Comparison of ENCODE assay signal across 1 cellular context in the genomic region with DNA sequence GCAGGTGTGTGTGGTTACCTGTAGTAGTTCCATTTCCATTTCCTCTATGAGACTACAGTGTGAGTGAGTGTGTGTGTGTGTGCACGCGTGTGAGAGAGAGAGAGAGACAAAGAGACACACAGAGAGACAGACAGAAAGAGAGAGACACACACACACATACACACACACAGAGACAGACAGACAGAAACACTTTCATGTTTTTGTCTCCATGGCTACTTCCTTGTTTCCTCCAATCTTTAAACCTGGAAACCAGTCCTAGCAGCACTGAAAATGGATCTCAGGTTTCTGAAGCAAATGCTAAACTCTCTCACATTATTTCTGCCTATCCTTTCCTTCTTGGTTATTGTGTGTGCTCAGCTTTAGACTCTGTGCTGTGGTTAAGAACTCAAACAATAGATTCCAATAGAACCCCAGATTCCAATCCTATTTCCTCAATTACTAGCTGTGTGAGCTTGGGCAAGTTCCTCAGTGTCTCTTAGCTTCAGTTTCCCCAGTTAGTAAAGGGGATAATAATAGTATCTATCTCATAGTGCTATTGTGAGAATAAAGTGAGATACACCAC.
TF ChIP-seq lines count a peak whose summit lies in the region.

No MANE protein-coding gene starts in this region.

TF ChIP-seq in HepG2, 621 proteins besides CTCF, POLR2A, EP300 and RAD21:
- TF ChIP-seq NR2F6 (IDR thresholded peaks at IDR 0.05), result no peak
- no peak for TF ChIP-seq NR2F6 (CRISPR knock-in tag; IDR thresholded peaks at IDR 0.05)
- TF ChIP-seq ZBTB8A (CRISPR knock-in tag; IDR thresholded peaks at IDR 0.05; ENCODE audit: borderline replicate concordance, low read depth), result no peak
- no peak for TF ChIP-seq TMF1 (CRISPR knock-in tag; IDR thresholded peaks at IDR 0.05; ENCODE audit: low read depth)
- TF ChIP-seq, protein P1, sequence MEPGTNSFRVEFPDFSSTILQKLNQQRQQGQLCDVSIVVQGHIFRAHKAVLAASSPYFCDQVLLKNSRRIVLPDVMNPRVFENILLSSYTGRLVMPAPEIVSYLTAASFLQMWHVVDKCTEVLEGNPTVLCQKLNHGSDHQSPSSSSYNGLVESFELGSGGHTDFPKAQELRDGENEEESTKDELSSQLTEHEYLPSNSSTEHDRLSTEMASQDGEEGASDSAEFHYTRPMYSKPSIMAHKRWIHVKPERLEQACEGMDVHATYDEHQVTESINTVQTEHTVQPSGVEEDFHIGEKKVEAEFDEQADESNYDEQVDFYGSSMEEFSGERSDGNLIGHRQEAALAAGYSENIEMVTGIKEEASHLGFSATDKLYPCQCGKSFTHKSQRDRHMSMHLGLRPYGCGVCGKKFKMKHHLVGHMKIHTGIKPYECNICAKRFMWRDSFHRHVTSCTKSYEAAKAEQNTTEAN (CRISPR knock-in tag; conservative IDR thresholded peaks at IDR 0.05), result 0 out of 2 replicates have a peak, but pooled peaks have one; percentile 33
- TF ChIP-seq, protein P2, sequence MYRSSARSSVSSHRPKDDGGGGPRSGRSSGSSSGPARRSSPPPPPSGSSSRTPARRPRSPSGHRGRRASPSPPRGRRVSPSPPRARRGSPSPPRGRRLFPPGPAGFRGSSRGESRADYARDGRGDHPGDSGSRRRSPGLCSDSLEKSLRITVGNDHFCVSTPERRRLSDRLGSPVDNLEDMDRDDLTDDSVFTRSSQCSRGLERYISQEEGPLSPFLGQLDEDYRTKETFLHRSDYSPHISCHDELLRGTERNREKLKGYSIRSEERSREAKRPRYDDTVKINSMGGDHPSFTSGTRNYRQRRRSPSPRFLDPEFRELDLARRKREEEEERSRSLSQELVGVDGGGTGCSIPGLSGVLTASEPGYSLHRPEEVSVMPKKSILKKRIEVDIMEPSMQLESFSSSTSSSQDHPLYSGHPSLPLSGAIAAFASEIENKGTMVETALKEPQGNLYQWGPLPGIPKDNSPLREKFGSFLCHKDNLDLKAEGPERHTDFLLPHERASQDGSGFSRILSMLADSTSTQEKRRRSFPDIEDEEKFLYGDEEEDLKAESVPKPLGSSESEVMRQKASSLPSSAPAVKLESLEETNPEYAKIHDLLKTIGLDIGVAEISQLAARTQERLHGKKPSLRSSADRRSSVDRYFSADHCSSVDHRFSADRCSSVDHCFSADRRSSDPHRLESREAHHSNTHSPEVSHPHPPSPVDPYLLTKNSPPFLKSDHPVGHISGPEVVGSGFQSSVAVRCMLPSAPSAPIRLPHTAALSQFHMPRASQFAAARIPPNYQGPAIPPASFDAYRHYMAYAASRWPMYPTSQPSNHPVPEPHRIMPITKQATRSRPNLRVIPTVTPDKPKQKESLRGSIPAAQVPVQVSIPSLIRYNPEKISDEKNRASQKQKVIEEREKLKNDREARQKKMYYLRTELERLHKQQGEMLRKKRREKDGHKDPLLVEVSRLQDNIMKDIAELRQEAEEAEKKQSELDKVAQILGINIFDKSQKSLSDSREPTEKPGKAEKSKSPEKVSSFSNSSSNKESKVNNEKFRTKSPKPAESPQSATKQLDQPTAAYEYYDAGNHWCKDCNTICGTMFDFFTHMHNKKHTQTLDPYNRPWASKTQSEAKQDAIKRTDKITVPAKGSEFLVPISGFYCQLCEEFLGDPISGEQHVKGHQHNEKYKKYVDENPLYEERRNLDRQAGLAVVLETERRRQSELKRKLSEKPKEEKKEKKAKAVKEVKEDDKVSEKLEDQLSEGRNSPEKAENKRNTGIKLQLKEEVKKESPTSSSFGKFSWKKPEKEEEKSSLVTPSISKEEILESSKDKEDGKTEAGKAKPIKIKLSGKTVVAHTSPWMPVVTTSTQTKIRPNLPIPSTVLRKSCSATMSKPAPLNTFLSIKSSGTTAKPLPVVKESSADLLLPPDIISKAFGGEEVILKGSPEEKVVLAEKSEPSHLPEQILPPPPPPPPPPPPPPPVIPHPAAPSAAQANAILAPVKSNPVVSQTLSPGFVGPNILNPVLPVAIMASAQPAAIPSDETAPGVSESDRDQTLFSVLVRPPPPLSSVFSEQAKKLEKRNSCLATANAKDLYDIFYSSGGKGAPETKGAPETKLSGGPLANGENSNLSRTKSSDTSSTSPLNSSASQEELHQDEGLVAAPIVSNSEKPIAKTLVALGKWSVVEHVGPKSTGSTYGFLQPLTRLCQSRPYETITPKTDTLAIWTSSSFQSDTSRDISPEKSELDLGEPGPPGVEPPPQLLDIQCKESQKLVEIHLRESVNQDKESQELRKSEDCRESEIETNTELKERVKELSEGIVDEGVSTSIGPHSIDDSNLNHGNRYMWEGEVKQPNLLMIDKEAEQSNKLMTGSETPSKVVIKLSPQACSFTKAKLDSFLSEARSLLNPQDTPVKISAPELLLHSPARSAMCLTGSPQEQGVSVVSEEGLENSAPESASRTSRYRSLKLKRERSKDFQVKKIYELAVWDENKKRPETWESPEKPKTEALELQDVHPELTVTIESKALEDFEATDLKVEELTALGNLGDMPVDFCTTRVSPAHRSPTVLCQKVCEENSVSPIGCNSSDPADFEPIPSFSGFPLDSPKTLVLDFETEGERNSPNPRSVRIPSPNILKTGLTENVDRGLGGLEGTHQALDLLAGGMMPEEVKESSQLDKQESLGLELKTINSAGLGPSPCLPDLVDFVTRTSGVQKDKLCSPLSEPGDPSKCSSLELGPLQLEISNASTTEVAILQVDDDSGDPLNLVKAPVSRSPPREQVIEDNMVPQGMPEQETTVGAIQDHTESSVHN (CRISPR knock-in tag; IDR thresholded peaks at IDR 0.05), result no peak
- no peak for TF ChIP-seq SATB2 (CRISPR knock-in tag; IDR thresholded peaks at IDR 0.05)
